ENCODE assay signal across 30 cellular contexts in the genomic region with DNA sequence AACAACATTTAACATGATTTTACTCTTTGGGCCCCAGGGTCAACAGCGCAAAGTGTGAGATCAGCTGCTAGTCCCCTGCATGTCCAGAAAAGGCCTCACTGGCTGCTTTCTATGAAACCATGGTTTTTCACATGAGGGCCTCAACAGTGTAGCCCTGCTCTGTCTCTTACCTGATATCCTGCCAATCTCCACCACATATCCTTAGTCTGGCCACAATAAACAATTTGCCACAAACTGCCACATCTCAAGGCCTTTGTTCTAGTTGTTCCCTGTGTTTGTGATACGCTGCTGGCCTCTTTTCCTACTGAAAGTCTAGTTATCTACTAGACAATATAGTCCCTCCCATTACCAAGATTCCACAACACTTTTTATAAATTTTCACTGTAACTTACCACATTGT. TPM values are rescaled to one million over a fixed set of nuclear protein-coding genes. Genes with fewer than 3 reads are reported as not detected.
DNase-seq lines count a peak whose midpoint lies in the region; ATAC-seq lines count a peak whose summit lies in the region.
"Had no signal": no experiment of that assay in that cellular context is flagged by ENCODE, and none has a peak within 500 bp of the region (broad histone marks: within the 10 kb centered on the region; RNA-seq: fewer than 3 reads in every experiment).

No MANE protein-coding gene starts in this region.

- H3K27me3 ChIP-seq in CD4-positive, alpha-beta memory T cell (ENCODE audit: insufficient read depth, low read length): no peaks in the 10 kb centered on the region
- no peaks in the 10 kb centered on the region for H3K27me3 ChIP-seq in SJCRH30
- H3K27me3 ChIP-seq: left lung had no signal

- no peak for DNase-seq in activated CD4-positive, alpha-beta T cell treated with anti-CD3 and anti-CD28 coated beads, Interleukin-2, amount 10 ng/mL, durations not matched to agents 7 days and 5 days
- no peak for DNase-seq in activated CD4-positive, alpha-beta T cell treated with anti-CD3 and anti-CD28 coated beads, Interleukin-2, amount 50 U/mL, for 1 hour
- no peak for DNase-seq in CD4-positive, alpha-beta memory T cell
- DNase-seq in activated CD4-positive, alpha-beta memory T cell treated with anti-CD3 and anti-CD28 coated beads for 36 hours: no peak
- DNase-seq in activated naive CD8-positive, alpha-beta T cell treated with anti-CD3 and anti-CD28 coated beads, Interleukin-2, amount 50 U/mL, for 24 hours: no peak
- DNase-seq in SJCRH30 (no peak), SK-N-DZ (ENCODE audit: low spot score) (no peak)
- DNase-seq: activated B cell treated with CpG ODN at 0.5 μM for 24 hours; activated CD8-positive, alpha-beta memory T cell treated with anti-CD3 and anti-CD28 coated beads for 24 hours; activated T-cell treated with anti-CD3 and anti-CD28 coated beads, Interleukin-2, amount 50 U/mL, for 48 hours; central memory CD4-positive, alpha-beta T cell; endodermal cell; left lung; NCI-H1105; NCI-H187; NCI-H2171; NCI-H82; RPMI8226; small intestine; stimulated activated naive B cell treated with anti-CD40 and anti-IgM and Interleukin-4, amounts not matched to agents 10 μg/mL and 1 μg/mL and 100 μg/mL, for 72 hours; T-helper 1 cell had no signal

- CTCF ChIA-PET in activated CD4-positive, alpha-beta T cell treated with anti-CD3 and anti-CD28 coated beads, Interleukin-2, amount 10 ng/mL, durations not matched to agents 7 days and 5 days (lab: Charles Lee): no interaction called here
- CTCF ChIA-PET in CD4-positive, alpha-beta memory T cell (lab: Charles Lee; ENCODE audit: partially characterized antibody): no interaction called here
- CTCF ChIA-PET in activated CD4-positive, alpha-beta memory T cell treated with anti-CD3 and anti-CD28 coated beads for 36 hours (lab: Charles Lee): no interaction called here

- no peaks in the 10 kb centered on the region for H3K27me3 Mint-ChIP-seq in activated CD4-positive, alpha-beta T cell treated with anti-CD3 and anti-CD28 coated beads, Interleukin-2, amount 10 ng/mL, durations not matched to agents 7 days and 5 days
- H3K27me3 Mint-ChIP-seq in CD4-positive, alpha-beta memory T cell: no peaks in the 10 kb centered on the region
- H3K27me3 Mint-ChIP-seq in activated CD4-positive, alpha-beta memory T cell treated with anti-CD3 and anti-CD28 coated beads for 36 hours: no peaks in the 10 kb centered on the region
- H3K27me3 Mint-ChIP-seq in activated naive CD8-positive, alpha-beta T cell treated with anti-CD3 and anti-CD28 coated beads, Interleukin-2, amount 50 U/mL, for 24 hours: no peaks in the 10 kb centered on the region
- H3K27me3 Mint-ChIP-seq: activated B cell treated with CpG ODN at 0.5 μM for 24 hours; memory B cell; stimulated activated naive B cell treated with anti-CD40 and anti-IgM and Interleukin-4, amounts not matched to agents 10 μg/mL and 1 μg/mL and 100 μg/mL, for 72 hours had no signal

- POLR2A ChIA-PET in activated CD4-positive, alpha-beta T cell treated with anti-CD3 and anti-CD28 coated beads, Interleukin-2, amount 10 ng/mL, durations not matched to agents 7 days and 5 days (lab: Charles Lee): no interaction called here
- POLR2A ChIA-PET in CD4-positive, alpha-beta memory T cell (lab: Charles Lee; ENCODE audit: partially characterized antibody): no interaction called here
- POLR2A ChIA-PET in activated CD4-positive, alpha-beta memory T cell treated with anti-CD3 and anti-CD28 coated beads for 36 hours (lab: Charles Lee): no interaction called here

- H3K27ac ChIP-seq in CD4-positive, alpha-beta memory T cell (ENCODE audit: low read depth, low read length): no peak overlapping the region
- H3K27ac ChIP-seq in SJCRH30: no peak overlapping the region
- H3K27ac ChIP-seq: C4-2B, left lung, SK-N-MC had no signal

- H3K36me3 ChIP-seq in CD4-positive, alpha-beta memory T cell (ENCODE audit: insufficient read depth, low read length): peaks cover 55% of the 10 kb centered on the region
- peaks cover 20% of the 10 kb centered on the region for H3K36me3 ChIP-seq in SJCRH30

- H3K4me1 Mint-ChIP-seq in activated CD4-positive, alpha-beta T cell treated with anti-CD3 and anti-CD28 coated beads, Interleukin-2, amount 10 ng/mL, durations not matched to agents 7 days and 5 days: peaks cover 33% of the 10 kb centered on the region
- peaks cover 10 to 20% (median 18%) of the 10 kb centered on the region in 4 donors for H3K4me1 Mint-ChIP-seq in CD4-positive, alpha-beta memory T cell
- peaks cover 58% of the 10 kb centered on the region for H3K4me1 Mint-ChIP-seq in activated CD4-positive, alpha-beta memory T cell treated with anti-CD3 and anti-CD28 coated beads for 36 hours (ENCODE audit: low read depth)
- H3K4me1 Mint-ChIP-seq in activated naive CD8-positive, alpha-beta T cell treated with anti-CD3 and anti-CD28 coated beads, Interleukin-2, amount 50 U/mL, for 24 hours: peaks cover 51% of the 10 kb centered on the region
- H3K4me1 Mint-ChIP-seq: endodermal cell had no signal

- H3K4me3 ChIP-seq in CD4-positive, alpha-beta memory T cell (ENCODE audit: low read length in 2 of 2): no peak overlapping the region
- no peak overlapping the region for H3K4me3 ChIP-seq in SJCRH30
- H3K4me3 ChIP-seq: left lung, SK-N-MC had no signal

- no peaks in the 10 kb centered on the region for H3K4me1 ChIP-seq in CD4-positive, alpha-beta memory T cell (ENCODE audit: insufficient read depth, low read length)
- no peaks in the 10 kb centered on the region for H3K4me1 ChIP-seq in SJCRH30

- intact Hi-C loops in CD4-positive, alpha-beta memory T cell (cut with micrococcal nuclease): no loop called here
- intact Hi-C loops in activated CD4-positive, alpha-beta memory T cell treated with anti-CD3 and anti-CD28 coated beads for 36 hours (cut with micrococcal nuclease): no loop called here

- no peaks in the 10 kb centered on the region for H3K9me3 Mint-ChIP-seq in activated CD4-positive, alpha-beta T cell treated with anti-CD3 and anti-CD28 coated beads, Interleukin-2, amount 10 ng/mL, durations not matched to agents 7 days and 5 days
- H3K9me3 Mint-ChIP-seq in CD4-positive, alpha-beta memory T cell: no peaks in the 10 kb centered on the region
- no peaks in the 10 kb centered on the region for H3K9me3 Mint-ChIP-seq in activated CD4-positive, alpha-beta memory T cell treated with anti-CD3 and anti-CD28 coated beads for 36 hours
- no peaks in the 10 kb centered on the region for H3K9me3 Mint-ChIP-seq in activated naive CD8-positive, alpha-beta T cell treated with anti-CD3 and anti-CD28 coated beads, Interleukin-2, amount 50 U/mL, for 24 hours
- H3K9me3 Mint-ChIP-seq: activated B cell treated with CpG ODN at 0.5 μM for 24 hours; endodermal cell; memory B cell; stimulated activated naive B cell treated with anti-CD40 and anti-IgM and Interleukin-4, amounts not matched to agents 10 μg/mL and 1 μg/mL and 100 μg/mL, for 72 hours had no signal

- no peak for ATAC-seq in activated naive CD8-positive, alpha-beta T cell treated with anti-CD3 and anti-CD28 coated beads, Interleukin-2, amount 50 U/mL, for 24 hours
- ATAC-seq in GM19397 (IDR thresholded peaks at IDR 0.05; ENCODE audit: unreplicated experiment): no peak
- ATAC-seq: left lung; stimulated activated naive B cell treated with anti-CD40 and anti-IgM and Interleukin-4, amounts not matched to agents 10 μg/mL and 1 μg/mL and 100 μg/mL, for 72 hours had no signal

- H3K27ac Mint-ChIP-seq in activated CD4-positive, alpha-beta T cell treated with anti-CD3 and anti-CD28 coated beads, Interleukin-2, amount 10 ng/mL, durations not matched to agents 7 days and 5 days: peak overlapping the region; percentile 43
- peak overlapping the region in 6 of 7 donors; percentile 1 to 81 (median 26) for H3K27ac Mint-ChIP-seq in CD4-positive, alpha-beta memory T cell
- H3K27ac Mint-ChIP-seq in activated CD4-positive, alpha-beta memory T cell treated with anti-CD3 and anti-CD28 coated beads for 36 hours: peak overlapping the region; percentile 14
- peak overlapping the region; percentile 20 for H3K27ac Mint-ChIP-seq in activated naive CD8-positive, alpha-beta T cell treated with anti-CD3 and anti-CD28 coated beads, Interleukin-2, amount 50 U/mL, for 24 hours
- H3K27ac Mint-ChIP-seq: activated B cell treated with CpG ODN at 0.5 μM for 24 hours; endodermal cell; stimulated activated naive B cell treated with anti-CD40 and anti-IgM and Interleukin-4, amounts not matched to agents 10 μg/mL and 1 μg/mL and 100 μg/mL, for 72 hours had no signal

- H3K4me3 Mint-ChIP-seq in activated CD4-positive, alpha-beta T cell treated with anti-CD3 and anti-CD28 coated beads, Interleukin-2, amount 10 ng/mL, durations not matched to agents 7 days and 5 days: no peak overlapping the region
- no peak overlapping the region for H3K4me3 Mint-ChIP-seq in CD4-positive, alpha-beta memory T cell
- no peak overlapping the region for H3K4me3 Mint-ChIP-seq in activated CD4-positive, alpha-beta memory T cell treated with anti-CD3 and anti-CD28 coated beads for 36 hours
- no peak overlapping the region for H3K4me3 Mint-ChIP-seq in activated naive CD8-positive, alpha-beta T cell treated with anti-CD3 and anti-CD28 coated beads, Interleukin-2, amount 50 U/mL, for 24 hours
- H3K4me3 Mint-ChIP-seq: activated B cell treated with CpG ODN at 0.5 μM for 24 hours; endodermal cell; memory B cell; stimulated activated naive B cell treated with anti-CD40 and anti-IgM and Interleukin-4, amounts not matched to agents 10 μg/mL and 1 μg/mL and 100 μg/mL, for 72 hours had no signal

- peaks cover 61% of the 10 kb centered on the region for H3K36me3 Mint-ChIP-seq in activated CD4-positive, alpha-beta T cell treated with anti-CD3 and anti-CD28 coated beads, Interleukin-2, amount 10 ng/mL, durations not matched to agents 7 days and 5 days (ENCODE audit: low read depth)
- H3K36me3 Mint-ChIP-seq in CD4-positive, alpha-beta memory T cell: peaks cover 49 to 73% of the 10 kb centered on the region in 2 donors
- H3K36me3 Mint-ChIP-seq in activated CD4-positive, alpha-beta memory T cell treated with anti-CD3 and anti-CD28 coated beads for 36 hours: peaks cover 60% of the 10 kb centered on the region
- H3K36me3 Mint-ChIP-seq in activated naive CD8-positive, alpha-beta T cell treated with anti-CD3 and anti-CD28 coated beads, Interleukin-2, amount 50 U/mL, for 24 hours (ENCODE audit: low read depth): peaks cover 42% of the 10 kb centered on the region

- H3K9me3 ChIP-seq in CD4-positive, alpha-beta memory T cell (ENCODE audit: control insufficient read depth in 1 of 2, low read length in 2 of 2): no peaks in the 10 kb centered on the region
- no peaks in the 10 kb centered on the region for H3K9me3 ChIP-seq in SJCRH30 (replicated peaks)
- H3K9me3 ChIP-seq: left lung had no signal

RNA-seq across cellular contexts. Expression of gene VPS39, which starts 17.7 kb away (rescaled TPM):
- total RNA-seq in activated CD4-positive, alpha-beta T cell treated with anti-CD3 and anti-CD28 coated beads, Interleukin-2, amount 10 ng/mL, durations not matched to agents 7 days and 5 days: 10 to 100 TPM; 66.8 to 77.5 TPM
- 100 to 1,000 TPM; 114 to 120 TPM for total RNA-seq in CD4-positive, alpha-beta memory T cell
- 10 to 100 TPM; 21.2 to 39.1 TPM for polyA plus RNA-seq in CD4-positive, alpha-beta memory T cell
- 10 to 100 TPM; 52.6 to 57.8 TPM for total RNA-seq in activated CD4-positive, alpha-beta memory T cell treated with anti-CD3 and anti-CD28 coated beads for 36 hours
- total RNA-seq in SJCRH30 (2014; rRNA removed; shearing (Covaris generic)): 26.1 and 29.3 TPM in 2 replicates
- polyA plus RNA-seq in SK-N-DZ (2014; cell fraction: cytosol; rRNA removed): 31.6 and 42.7 TPM in 2 replicates
- polyA plus RNA-seq in SK-N-DZ (2014; cell fraction: nucleus; rRNA removed): 126 and 145 TPM in 2 replicates

RNA-seq across cellular contexts. Expression of gene PLA2G4F, which starts 33.9 kb away (rescaled TPM):
- not detected for total RNA-seq in activated CD4-positive, alpha-beta T cell treated with anti-CD3 and anti-CD28 coated beads, Interleukin-2, amount 10 ng/mL, durations not matched to agents 7 days and 5 days
- not detected for total RNA-seq in CD4-positive, alpha-beta memory T cell
- not detected for polyA plus RNA-seq in CD4-positive, alpha-beta memory T cell
- not detected for total RNA-seq in activated CD4-positive, alpha-beta memory T cell treated with anti-CD3 and anti-CD28 coated beads for 36 hours
- not detected in 2 replicates for total RNA-seq in SJCRH30 (2014; rRNA removed; shearing (Covaris generic))
- not detected in 2 replicates for polyA plus RNA-seq in SK-N-DZ (2014; cell fraction: cytosol; rRNA removed)
- not detected in 2 replicates for polyA plus RNA-seq in SK-N-DZ (2014; cell fraction: nucleus; rRNA removed)
- total RNA-seq: A172, activated B cell treated with CpG ODN at 0.5 μM for 24 hours, H4, M059J, NCI-H460, temporal lobe had no signal
